In the genomic region with DNA sequence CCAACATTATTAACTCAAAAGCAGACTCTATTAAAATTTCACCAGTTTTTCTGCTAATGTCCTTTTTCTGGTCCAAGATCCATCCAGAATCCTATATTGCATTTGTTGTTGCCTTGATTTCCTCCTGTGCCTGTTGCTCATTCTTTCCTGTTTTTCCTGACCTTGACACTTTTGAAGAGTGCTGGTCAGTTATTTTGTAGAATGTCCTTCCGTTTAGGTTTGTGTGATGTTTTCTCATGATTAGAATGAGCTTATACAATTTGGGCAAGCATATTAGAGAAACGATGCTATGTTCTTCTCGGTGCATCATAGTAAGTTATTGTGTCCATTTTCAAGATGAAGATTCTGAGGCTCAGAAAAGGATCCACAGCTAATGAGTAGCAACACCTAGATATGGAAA, we compare ENCODE assay signal across 22 cellular contexts. TPM values are rescaled to one million over a fixed set of nuclear protein-coding genes. Genes with fewer than 3 reads are reported as not detected.
DNase-seq lines count a peak whose midpoint lies in the region; ATAC-seq and TF ChIP-seq lines count a peak whose summit lies in the region.
"Had no signal": no experiment of that assay in that cellular context is flagged by ENCODE, and none has a peak within 500 bp of the region (broad histone marks: within the 10 kb centered on the region; RNA-seq: fewer than 3 reads in every experiment).

No MANE protein-coding gene starts in this region.

- no peaks in the 10 kb centered on the region for H3K36me3 Mint-ChIP-seq in MCF 10A (ENCODE audit: insufficient read depth, unreplicated experiment)
- no peaks in the 10 kb centered on the region for H3K36me3 Mint-ChIP-seq in chondrocyte (ENCODE audit: low read depth)
- H3K36me3 Mint-ChIP-seq: CD4-positive, alpha-beta memory T cell; IgD-negative memory B cell had no signal

- TF ChIP-seq RAD21 in IMR-90 (IDR thresholded peaks at IDR 0.05; ENCODE audit: low read length): no peak

- no peak for TF ChIP-seq POLR2A in IMR-90 (IDR thresholded peaks at IDR 0.05; ENCODE audit: low read depth, low read length)
- no peak for TF ChIP-seq POLR2A in stomach (IDR thresholded peaks at IDR 0.05)

- no peaks in the 10 kb centered on the region for H3K27me3 Mint-ChIP-seq in MCF 10A (ENCODE audit: insufficient read depth, unreplicated experiment)
- no peaks in the 10 kb centered on the region for H3K27me3 Mint-ChIP-seq in chondrocyte (ENCODE audit: low read depth)
- H3K27me3 Mint-ChIP-seq: CD4-positive, alpha-beta memory T cell; IgD-negative memory B cell had no signal

- no peaks in the 10 kb centered on the region for H3K79me2 ChIP-seq in mammary epithelial cell (ENCODE audit: insufficient read depth, low read length)
- H3K79me2 ChIP-seq in smooth muscle cell (ENCODE audit: low read depth): no peaks in the 10 kb centered on the region

- no TSS peak for BruUV-seq in mammary epithelial cell (replicated peaks; lab: Mats Ljungman, UMichigan)
- BruUV-seq in MCF 10A (replicated peaks; lab: Mats Ljungman, UMichigan): no TSS peak
- no TSS peak for BruUV-seq in IMR-90 (replicated peaks; lab: Mats Ljungman, UMichigan)

- no peak overlapping the region for H3K4me3 ChIP-seq in mammary epithelial cell (replicated peaks in 1 of 3; ENCODE audit: insufficient read depth in 1 of 3, low read depth in 2 of 3, low read length in 3 of 3)
- H3K4me3 ChIP-seq in IMR-90 (ENCODE audit: insufficient read depth, low read depth, low read length): no peak overlapping the region
- no peak overlapping the region for H3K4me3 ChIP-seq in brain microvascular endothelial cell (ENCODE audit: low read depth, low read length)
- no peak overlapping the region for H3K4me3 ChIP-seq in smooth muscle cell
- no peak overlapping the region for H3K4me3 ChIP-seq in stomach
- H3K4me3 ChIP-seq: BLaER1 treated with 17β-estradiol and CSF1 and Interleukin-3, amounts not matched to agents 10 nM and 100 nM; GM12878; HAP-1; SK-N-MC had no signal

- H3K27ac Mint-ChIP-seq in MCF 10A (ENCODE audit: low read depth, unreplicated experiment) (no peak overlapping the region), chondrocyte (ENCODE audit: unreplicated experiment) (no peak overlapping the region)
- H3K27ac Mint-ChIP-seq: IgD-negative memory B cell had no signal

- 0 out of 2 replicates have a peak overlapping the region, but pooled peaks have one; percentile 29 for H4K91ac ChIP-seq in IMR-90 (ENCODE audit: insufficient read depth, low read depth, low read length)

- dilution Hi-C loops in mammary epithelial cell (cut with HindIII; ENCODE audit: low sequenced_read_pairs) (no loop called here), IMR-90 (cut with HindIII; ENCODE audit: low sequenced_read_pairs, unreplicated experiment) (no loop called here)

- H4K8ac ChIP-seq in IMR-90 (ENCODE audit: low read depth in 2 of 2, low read length in 2 of 2): 0 out of 4 replicates have a peak overlapping the region, but pooled peaks of 1 of the 2 experiments have one; percentile 40

- ATAC-seq in IMR-90 (ENCODE audit: low read depth): no peak

- H3K9me3 ChIP-seq in mammary epithelial cell (replicated peaks; ENCODE audit: insufficient read depth, low read length): no peaks in the 10 kb centered on the region
- H3K9me3 ChIP-seq in IMR-90 (ENCODE audit: control insufficient read depth, insufficient read depth, low read length): no peaks in the 10 kb centered on the region
- H3K9me3 ChIP-seq in smooth muscle cell (replicated peaks; ENCODE audit: low read depth): no peaks in the 10 kb centered on the region
- no peaks in the 10 kb centered on the region for H3K9me3 ChIP-seq in stomach
- H3K9me3 ChIP-seq: BLaER1 treated with 17β-estradiol and CSF1 and Interleukin-3, amounts not matched to agents 10 nM and 100 nM; Caco-2; HAP-1 had no signal

- in situ Hi-C loops in mammary epithelial cell (cut with MboI; ENCODE audit: low sequenced_read_pairs in 2 of 2): no loop called here
- in situ Hi-C loops in IMR-90 (cut with MboI; ENCODE audit: low sequenced_read_pairs): no loop called here
- in situ Hi-C loops in brain microvascular endothelial cell (cut with HindIII; ENCODE audit: low pct_ligation_motif_present, low sequenced_read_pairs): no loop called here

- POLR2A ChIA-PET in MCF 10A (lab: Yijun Ruan, JAX) (interaction anchor here (0.7 to 1.6 kb wide), 3 partner anchors 25 to 34 kb away, joined by 3 read pairs; partner anchors contain the start of gene PHLDA1), IMR-90 (lab: Charles Lee; ENCODE audit: unreplicated experiment) (no interaction called here)

- DNase-seq in mammary epithelial cell (no peak), MCF 10A (ENCODE audit: unreplicated experiment) (no peak), IMR-90 (no peak), brain microvascular endothelial cell (no peak), smooth muscle cell (lab: John Stamatoyannopoulos, UW; ENCODE audit: unreplicated experiment) (no peak), chondrocyte (ENCODE audit: low spot score) (no peak), stomach (no peak)
- DNase-seq: 8988T; Caco-2; CD4-positive, alpha-beta memory T cell; DND-41; Karpas-422; NCI-H1694; NCI-H2081 treated with DMSO at 0.1 percent for 48 hours; NCI-H446; NCI-H526; SHP77 treated with DMSO at 0.1 percent for 48 hours had no signal

- H3K9me3 Mint-ChIP-seq in MCF 10A (ENCODE audit: unreplicated experiment) (no peaks in the 10 kb centered on the region), chondrocyte (ENCODE audit: low read depth) (no peaks in the 10 kb centered on the region)
- H3K9me3 Mint-ChIP-seq: CD4-positive, alpha-beta memory T cell; IgD-negative memory B cell had no signal

- no peaks in the 10 kb centered on the region for H3K79me1 ChIP-seq in IMR-90 (ENCODE audit: low read depth in 1 of 2, low read length in 2 of 2)

- peak overlapping the region; percentile 27; the same call in 1 of the 2 replicates for H3K4ac ChIP-seq in IMR-90 (ENCODE audit: low read depth, low read length)

- H2AFZ ChIP-seq in mammary epithelial cell (ENCODE audit: low read depth, low read length) (no peak overlapping the region), IMR-90 (replicated peaks; ENCODE audit: low read length, poor library complexity) (no peak overlapping the region), smooth muscle cell (ENCODE audit: low read depth) (no peak overlapping the region)

- H3K27me3 ChIP-seq in mammary epithelial cell (ENCODE audit: insufficient read depth, low read length) (no peaks in the 10 kb centered on the region), IMR-90 (ENCODE audit: control insufficient read depth, insufficient read depth, low read length) (no peaks in the 10 kb centered on the region), brain microvascular endothelial cell (replicated peaks) (no peaks in the 10 kb centered on the region), smooth muscle cell (ENCODE audit: low read depth) (no peaks in the 10 kb centered on the region), stomach (no peaks in the 10 kb centered on the region)
- H3K27me3 ChIP-seq: BLaER1 treated with 17β-estradiol and CSF1 and Interleukin-3, amounts not matched to agents 10 nM and 100 nM had no signal

- H3K4me1 Mint-ChIP-seq in MCF 10A (ENCODE audit: insufficient read depth, unreplicated experiment): peaks cover 23% of the 10 kb centered on the region
- H3K4me1 Mint-ChIP-seq in chondrocyte (ENCODE audit: low read depth): peaks cover 15% of the 10 kb centered on the region
- H3K4me1 Mint-ChIP-seq: IgD-negative memory B cell had no signal

- CTCF ChIA-PET in mammary epithelial cell (lab: Charles Lee; ENCODE audit: low non-redundant PET): no interaction called here
- CTCF ChIA-PET in MCF 10A (lab: Yijun Ruan, JAX): no interaction called here
- CTCF ChIA-PET in IMR-90 (lab: Yijun Ruan, JAX): interaction anchor here (0.6 kb wide), 1 partner anchor 469 kb away, joined by 3 read pairs; no protein-coding TSS in a partner anchor

- no peak overlapping the region for H3K4me2 ChIP-seq in mammary epithelial cell (ENCODE audit: insufficient read depth, low read depth, low read length)
- H3K4me2 ChIP-seq in IMR-90 (ENCODE audit: low read depth, low read length): no peak overlapping the region
- peak overlapping the region; percentile 23 for H3K4me2 ChIP-seq in smooth muscle cell
- H3K4me2 ChIP-seq: BLaER1 treated with 17β-estradiol and CSF1 and Interleukin-3, amounts not matched to agents 10 nM and 100 nM had no signal

- WGBS in mammary epithelial cell (ENCODE audit: low coverage, missing lambda C conversion rate): 98% methylated on average over 3 of the region's 3 CpGs
- WGBS in IMR-90 (ENCODE audit: extremely low coverage in 2 of 2, insufficient read length in 1 of 2), 2 experiments: 100% methylated on average over 2 of the region's 3 CpGs; no CpG with 5 or more reads in 1 of the 2 experiments
- 91% methylated on average over 3 of the region's 3 CpGs for WGBS in smooth muscle cell (ENCODE audit: low lambda C conversion rate)
- WGBS in stomach, 5 donors: 68 to 77% (median 71%) methylated on average over 3 of the region's 3 CpGs

- peak overlapping the region; percentile 50 for H2BK120ac ChIP-seq in IMR-90 (ENCODE audit: low read depth, low read length)

- H3K4me3 Mint-ChIP-seq in MCF 10A (ENCODE audit: unreplicated experiment): no peak overlapping the region
- H3K4me3 Mint-ChIP-seq in chondrocyte (ENCODE audit: unreplicated experiment): no peak overlapping the region
- H3K4me3 Mint-ChIP-seq: CD4-positive, alpha-beta memory T cell; IgD-negative memory B cell had no signal

- TF ChIP-seq CTCF in mammary epithelial cell (conservative IDR thresholded peaks at IDR 0.05 in 1 of 2, IDR thresholded peaks at IDR 0.05 in 1 of 2; ENCODE audit: extremely low read depth in 1 of 2, insufficient read depth in 1 of 2, low read depth in 1 of 2, low read length in 2 of 2) (no peak), MCF 10A (IDR thresholded peaks at IDR 0.05; ENCODE audit: unreplicated experiment) (no peak), IMR-90 (conservative IDR thresholded peaks at IDR 0.05; ENCODE audit: low read depth, low read length) (no peak), brain microvascular endothelial cell (IDR thresholded peaks at IDR 0.05; ENCODE audit: low read depth, low read length, missing control alignments) (no peak), smooth muscle cell (IDR thresholded peaks at IDR 0.05; ENCODE audit: borderline replicate concordance, insufficient read depth, poor library complexity, severe bottlenecking) (no peak), chondrocyte (IDR thresholded peaks at IDR 0.05) (no peak), stomach (IDR thresholded peaks at IDR 0.05) (no peak)

- H3K36me3 ChIP-seq in mammary epithelial cell (ENCODE audit: insufficient read depth, low read length) (no peaks in the 10 kb centered on the region), IMR-90 (ENCODE audit: control insufficient read depth, insufficient read depth, low read length) (no peaks in the 10 kb centered on the region), brain microvascular endothelial cell (replicated peaks) (no peaks in the 10 kb centered on the region), smooth muscle cell (ENCODE audit: low read depth) (no peaks in the 10 kb centered on the region), stomach (no peaks in the 10 kb centered on the region)
- H3K36me3 ChIP-seq: BLaER1 treated with 17β-estradiol and CSF1 and Interleukin-3, amounts not matched to agents 10 nM and 100 nM; HAP-1 had no signal

- no peak overlapping the region for H3K23ac ChIP-seq in IMR-90 (ENCODE audit: low read depth, low read length)

- intact Hi-C loops in mammary epithelial cell (cut with micrococcal nuclease) (loop anchor here (2.0 kb wide), 1 partner anchor 45 kb away; no protein-coding TSS in a partner anchor), MCF 10A (cut with micrococcal nuclease) (no loop called here), IMR-90 (cut with micrococcal nuclease) (no loop called here), stomach (cut with DNase I; ENCODE audit: low total_unique reads) (no loop called here)

- H3K14ac ChIP-seq in IMR-90 (replicated peaks; ENCODE audit: low read depth, low read length): 0 out of 2 replicates have a peak overlapping the region, but pooled peaks have one; percentile 16

- no peak overlapping the region for H4K5ac ChIP-seq in IMR-90 (ENCODE audit: low read depth, low read length)

- peaks cover 60% of the 10 kb centered on the region for H3K4me1 ChIP-seq in mammary epithelial cell (ENCODE audit: insufficient read depth, low read length)
- peaks cover 6% of the 10 kb centered on the region for H3K4me1 ChIP-seq in IMR-90 (ENCODE audit: control insufficient read depth, insufficient read depth, low read length)
- peaks cover 4% of the 10 kb centered on the region for H3K4me1 ChIP-seq in smooth muscle cell (ENCODE audit: low read depth)
- no peaks in the 10 kb centered on the region for H3K4me1 ChIP-seq in stomach
- H3K4me1 ChIP-seq: BLaER1 treated with 17β-estradiol and CSF1 and Interleukin-3, amounts not matched to agents 10 nM and 100 nM had no signal

- H3K27ac ChIP-seq in mammary epithelial cell (ENCODE audit: insufficient read depth, low read depth, low read length): peak overlapping the region; percentile 95
- no peak overlapping the region for H3K27ac ChIP-seq in IMR-90 (ENCODE audit: insufficient read depth, low read length)
- H3K27ac ChIP-seq in brain microvascular endothelial cell: peak overlapping the region; percentile 58
- peak overlapping the region; percentile 53 for H3K27ac ChIP-seq in smooth muscle cell (ENCODE audit: low read depth)
- H3K27ac ChIP-seq in stomach: no peak overlapping the region
- H3K27ac ChIP-seq: BLaER1 treated with 17β-estradiol and CSF1 and Interleukin-3, amounts not matched to agents 10 nM and 100 nM; SK-N-MC had no signal

- no peaks in the 10 kb centered on the region for H4K20me1 ChIP-seq in mammary epithelial cell (ENCODE audit: insufficient read depth, low read length)
- no peaks in the 10 kb centered on the region for H4K20me1 ChIP-seq in IMR-90 (ENCODE audit: insufficient read depth, low read length)
- no peaks in the 10 kb centered on the region for H4K20me1 ChIP-seq in smooth muscle cell (ENCODE audit: low read depth)
- H4K20me1 ChIP-seq: BLaER1 treated with 17β-estradiol and CSF1 and Interleukin-3, amounts not matched to agents 10 nM and 100 nM had no signal

- H2BK20ac ChIP-seq in IMR-90 (ENCODE audit: low read depth, low read length): peak overlapping the region; percentile 22

- no peak overlapping the region for H3K56ac ChIP-seq in IMR-90 (ENCODE audit: extremely low read depth, insufficient read depth, low read length)

- no peak overlapping the region for H3K9ac ChIP-seq in mammary epithelial cell (ENCODE audit: insufficient read depth, low read length)
- H3K9ac ChIP-seq in IMR-90 (ENCODE audit: low read depth, low read length): no peak overlapping the region
- no peak overlapping the region for H3K9ac ChIP-seq in smooth muscle cell (ENCODE audit: low read depth)
- H3K9ac ChIP-seq: BLaER1 treated with 17β-estradiol and CSF1 and Interleukin-3, amounts not matched to agents 10 nM and 100 nM had no signal

- peak overlapping the region; percentile 16 for H2BK5ac ChIP-seq in IMR-90 (ENCODE audit: low read depth, low read length, poor library complexity, severe bottlenecking)

- H3F3A ChIP-seq in smooth muscle cell (ENCODE audit: low read depth): peaks cover 8% of the 10 kb centered on the region

- no peaks in the 10 kb centered on the region; the same call in 1 of the 2 replicates for H3K9me1 ChIP-seq in IMR-90 (ENCODE audit: insufficient read depth, low read length)

- peak overlapping the region; percentile 45; the same call in 1 of the 3 replicates for H2BK15ac ChIP-seq in IMR-90 (ENCODE audit: low read depth, low read length)

- H2AK5ac ChIP-seq in IMR-90 (ENCODE audit: low read depth, low read length): peak overlapping the region; percentile 67

- TF ChIP-seq EP300 in stomach (IDR thresholded peaks at IDR 0.05): no peak

- no peak overlapping the region for H2AK9ac ChIP-seq in IMR-90 (replicated peaks; ENCODE audit: low read depth, low read length, poor library complexity)

- H3K18ac ChIP-seq in IMR-90 (ENCODE audit: low read depth, low read length): peak overlapping the region; percentile 41; the same call in 1 of the 2 replicates

RNA-seq across cellular contexts. Expression of gene PHLDA1, which starts 33.9 kb away (rescaled TPM):
- 100 to 1,000 TPM; 161 to 545 TPM for total RNA-seq in mammary epithelial cell
- polyA plus RNA-seq in mammary epithelial cell: 120 TPM
- polyA minus RNA-seq in mammary epithelial cell: 135 TPM
- total RNA-seq in MCF 10A (2022): 183 and 203 TPM in 2 replicates
- 27.8 and 47.8 TPM in 2 replicates for total RNA-seq in IMR-90 (2012; rRNA removed)
- polyA plus RNA-seq in IMR-90 (2012; rRNA removed): 28.9 and 32.4 TPM in 2 replicates
- polyA plus RNA-seq in IMR-90 (2012; cell fraction: cytosol; rRNA removed): 38.1 and 58.3 TPM in 2 replicates
- polyA plus RNA-seq in IMR-90 (2012; cell fraction: nucleus; rRNA removed; ENCODE audit: low replicate concordance): 63.4 and 81.1 TPM in 2 replicates
- total RNA-seq in smooth muscle cell: 88.6 and 91.3 TPM in 2 replicates
- polyA plus RNA-seq in smooth muscle cell: 69.7 and 70.2 TPM in 2 replicates
- total RNA-seq in chondrocyte: 4.5 to 14.0 TPM (median 12.1 TPM) in 3 replicates
- total RNA-seq in stomach: 10 to 100 TPM in 4 of 5 donors, 1 to 10 TPM in 1; 4.9 to 62.4 (median 12.5) TPM
- 10 to 100 TPM; 15.3 to 26.5 (median 17.7) TPM for polyA plus RNA-seq in stomach

Comparison
In these comparisons a context has a peak if more than half of its experiments do, and no peak if none do; other contexts are left out.
1. H3K27ac ChIP-seq: peak in mammary epithelial cell (single experiment), brain microvascular endothelial cell (single experiment) and smooth muscle cell (single experiment); none in IMR-90 (single experiment) and stomach (0 of 5).